In genomic region chr11:123521930-123522329, GRCh38 we compare ENCODE assay signal across 31 cellular contexts.
"Had no signal": no experiment of that assay in that cellular context is flagged by ENCODE, and none has a peak within 500 bp of the region (broad histone marks: within the 10 kb centered on the region; RNA-seq: fewer than 3 reads in every experiment).

No MANE protein-coding gene starts in this region.

- H3K4me3 ChIP-seq: coronary artery, esophagus squamous epithelium, gastroesophageal sphincter, heart right ventricle had no signal

- FAIRE-seq: astrocyte, bronchial epithelial cell, endothelial cell of umbilical vein, TTC549 had no signal

- DNase-seq: activated CD4-positive, alpha-beta memory T cell treated with anti-CD3 and anti-CD28 coated beads, Interleukin-2, amount 10 ng/mL, durations not matched to agents 7 days and 5 days; activated CD4-positive, alpha-beta T cell treated with anti-CD3 and anti-CD28 coated beads for 1 hour; activated CD4-positive, alpha-beta T cell treated with anti-CD3 and anti-CD28 coated beads for 4 hours; activated CD4-positive, alpha-beta T cell treated with anti-CD3 and anti-CD28 coated beads, Interleukin-2, amount 10 ng/mL, durations not matched to agents 7 days and 5 days; activated CD4-positive, alpha-beta T cell treated with anti-CD3 and anti-CD28 coated beads, Interleukin-2, amount 50 U/mL, for 4 hours; activated CD8-positive, alpha-beta memory T cell treated with anti-CD3 and anti-CD28 coated beads, Interleukin-2, amount 50 U/mL, for 48 hours; activated effector memory CD4-positive, alpha-beta T cell treated with Interleukin-2 at 50 U/mL for 16 hours; activated gamma-delta T cell treated with Interleukin-2 at 50 U/mL for 16 hours; activated naive CD4-positive, alpha-beta T cell treated with anti-CD3 and anti-CD28 coated beads, Interleukin-2, amount 50 U/mL, for 16 hours; activated naive CD4-positive, alpha-beta T cell treated with Interleukin-2 at 50 U/mL for 16 hours; activated T-cell treated with anti-CD3 and anti-CD28 coated beads for 4 hours; activated T-cell treated with anti-CD3 and anti-CD28 coated beads, Interleukin-2, amount 50 U/mL, for 24 hours; activated T-cell treated with anti-CD3 and anti-CD28 coated beads, Interleukin-2, amount 50 U/mL, for 72 hours; amniotic stem cell; anterior cingulate cortex; brain microvascular endothelial cell; effector CD4-positive, alpha-beta T cell; effector memory CD8-positive, alpha-beta T cell; esophagus squamous epithelium; foreskin melanocyte; heart right ventricle; T-helper 2 cell had no signal

- H3K27me3 ChIP-seq: brain microvascular endothelial cell had no signal

- H3K36me3 ChIP-seq: brain microvascular endothelial cell, esophagus squamous epithelium, gastroesophageal sphincter, heart right ventricle had no signal

- ATAC-seq: activated T-cell treated with anti-CD3 and anti-CD28 coated beads, Interleukin-2, amount 50 U/mL, for 72 hours; effector memory CD8-positive, alpha-beta T cell; gastroesophageal sphincter; heart right ventricle; WTC11 had no signal

- H3K9me3 ChIP-seq: gastroesophageal sphincter had no signal

- H3K4me1 ChIP-seq: gastroesophageal sphincter had no signal

- H3K27ac ChIP-seq: brain microvascular endothelial cell, coronary artery, epithelial cell of prostate, esophagus squamous epithelium, gastroesophageal sphincter, heart right ventricle, VCaP had no signal
